In the genomic region with DNA sequence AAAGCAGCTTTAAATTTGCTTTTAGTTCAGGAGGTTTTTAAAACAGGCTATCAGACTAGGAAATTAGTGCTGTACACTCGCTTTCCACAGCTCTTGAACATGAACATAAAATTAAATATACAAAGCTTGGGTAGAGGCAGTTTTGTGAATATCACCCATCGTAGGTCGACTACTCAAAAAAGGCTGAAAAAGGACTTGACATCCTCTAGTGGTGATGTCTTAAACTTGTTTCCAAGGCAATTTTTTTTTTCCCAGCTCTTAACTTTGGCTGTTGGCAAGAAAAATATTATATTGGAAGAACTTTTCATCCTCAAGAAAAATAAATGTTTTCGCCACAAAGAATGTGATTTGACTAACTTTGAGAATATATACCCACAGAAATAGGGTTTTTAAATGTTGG, we compare ENCODE assay signal across 8 cellular contexts. TPM values are rescaled to one million over a fixed set of nuclear protein-coding genes. Genes with fewer than 3 reads are reported as not detected.
DNase-seq lines count a peak whose midpoint lies in the region; ATAC-seq and TF ChIP-seq lines count a peak whose summit lies in the region.

No MANE protein-coding gene starts in this region.

- no peaks in the 10 kb centered on the region for H3K79me2 ChIP-seq in GM23248 (ENCODE audit: insufficient read depth)

- no peak overlapping the region for H3K4me2 ChIP-seq in GM23248 (ENCODE audit: unreplicated experiment)

- TF ChIP-seq POLR2A in esophagus squamous epithelium (IDR thresholded peaks at IDR 0.05) (no peak), suprapubic skin (IDR thresholded peaks at IDR 0.05) (no peak)

- H3K4me1 ChIP-seq in GM23248 (ENCODE audit: insufficient read depth) (no peaks in the 10 kb centered on the region), esophagus squamous epithelium (peaks cover 0 to 29% (median 3%) of the 10 kb centered on the region in 3 donors), suprapubic skin (peaks cover 25% of the 10 kb centered on the region)

- WGBS in GM23248 (ENCODE audit: low coverage in 1 of 2, low lambda C conversion rate in 2 of 2, missing lambda C conversion rate in 2 of 2), 2 experiments = 11 to 12% methylated on average over 4 of the region's 4 CpGs
- 34 to 37% methylated on average over 4 of the region's 4 CpGs for WGBS in esophagus squamous epithelium, 2 donors
- 47% methylated on average over 4 of the region's 4 CpGs for WGBS in suprapubic skin

- H3K27ac ChIP-seq in GM23248 (no peak overlapping the region), esophagus squamous epithelium (no peak overlapping the region), suprapubic skin (no peak overlapping the region)

- H3K27me3 ChIP-seq in GM23248 (replicated peaks; ENCODE audit: insufficient read depth) = 0 out of 2 replicates have a peak, but pooled peaks cover 7% of the 10 kb centered on the region
- H3K27me3 ChIP-seq in esophagus squamous epithelium = peaks cover 0 to 27% (median 0%) of the 10 kb centered on the region in 4 donors
- H3K27me3 ChIP-seq in suprapubic skin = no peaks in the 10 kb centered on the region

- H4K20me1 ChIP-seq in GM23248 (ENCODE audit: insufficient read depth) = no peaks in the 10 kb centered on the region

- no peak for ATAC-seq in GM19035 (IDR thresholded peaks at IDR 0.05; ENCODE audit: unreplicated experiment)

- in situ Hi-C loops in ACHN (cut with HindIII; ENCODE audit: low pct_ligation_motif_present, low pct_unique_long_range_greater_than_20kb, low sequenced_read_pairs) (no loop called here), GM23248 (cut with MboI) (loop anchor here (25.0 kb wide), 1 partner anchor 1035 kb away; no protein-coding TSS in a partner anchor)

- H3F3A ChIP-seq in GM23248 (ENCODE audit: insufficient read depth) = peaks cover 7% of the 10 kb centered on the region; the same call in 1 of the 2 replicates

- no peak overlapping the region for H3K9ac ChIP-seq in GM23248

- H3K36me3 ChIP-seq in GM23248 (ENCODE audit: low read depth) (no peaks in the 10 kb centered on the region), esophagus squamous epithelium (no peaks in the 10 kb centered on the region), suprapubic skin (no peaks in the 10 kb centered on the region)

- H3K9me3 ChIP-seq in GM23248 (ENCODE audit: low read depth) = no peaks in the 10 kb centered on the region
- H3K9me3 ChIP-seq in esophagus squamous epithelium = no peaks in the 10 kb centered on the region
- no peaks in the 10 kb centered on the region for H3K9me3 ChIP-seq in suprapubic skin

- DNase-seq in ACHN (peak; percentile 67), GM23248 (peak; percentile 81), OCI-M2 (lab: John Stamatoyannopoulos, UW; ENCODE audit: unreplicated experiment) (peak; percentile 43), esophagus squamous epithelium (lab: John Stamatoyannopoulos, UW) (no peak), suprapubic skin (ENCODE audit: low spot score in 2 of 2) (no peak), mucosa of gallbladder (ENCODE audit: low spot score) (no peak), germinal center (ENCODE audit: low spot score) (no peak)

- peak in 4 of 6 experiments; percentile 50 to 74 (median 56) for TF ChIP-seq CTCF in esophagus squamous epithelium (IDR thresholded peaks at IDR 0.05)
- TF ChIP-seq CTCF in suprapubic skin (IDR thresholded peaks at IDR 0.05) = peak; percentile 33 to 46

- H2AFZ ChIP-seq in GM23248 = no peak overlapping the region

- intact Hi-C loops in esophagus squamous epithelium (cut with DNase I) = loop anchor here (10.0 kb wide), 1 partner anchor 173 kb away; no protein-coding TSS in a partner anchor

- TF ChIP-seq EP300 in suprapubic skin (IDR thresholded peaks at IDR 0.05) = no peak

- H3K9me2 ChIP-seq in GM23248 (ENCODE audit: insufficient read depth) = no peaks in the 10 kb centered on the region

- H3K4me3 ChIP-seq in GM23248 = no peak overlapping the region
- H3K4me3 ChIP-seq in esophagus squamous epithelium = no peak overlapping the region
- no peak overlapping the region for H3K4me3 ChIP-seq in suprapubic skin

RNA-seq across cellular contexts. Expression of a gene that starts 2.9 kb away (rescaled TPM):
- 0.76 and 1.9 TPM in 2 replicates for total RNA-seq in GM23248 (2014; rRNA removed; shearing (Covaris generic))
- 0.79 TPM in 2 replicates for polyA plus RNA-seq in GM23248 (2016; fragmentation: Nextera tagmentation; extraction: Ambion mirVana)
- total RNA-seq in esophagus squamous epithelium (10 to 100 TPM; 18.3 to 33.0 (median 28.2) TPM), suprapubic skin (10 to 100 TPM; 25.9 to 41.0 (median 28.8) TPM), mucosa of gallbladder (56.8 TPM)

Comparison
In these comparisons a context has a peak if more than half of its experiments do, and no peak if none do; other contexts are left out.
1. DNase-seq: peak in ACHN (single experiment), GM23248 (single experiment) and OCI-M2 (single experiment); none in esophagus squamous epithelium (single experiment), suprapubic skin (0 of 2), mucosa of gallbladder (single experiment) and germinal center (single experiment).